Comparison of ENCODE assay signal across 8 cellular contexts in the genomic region with DNA sequence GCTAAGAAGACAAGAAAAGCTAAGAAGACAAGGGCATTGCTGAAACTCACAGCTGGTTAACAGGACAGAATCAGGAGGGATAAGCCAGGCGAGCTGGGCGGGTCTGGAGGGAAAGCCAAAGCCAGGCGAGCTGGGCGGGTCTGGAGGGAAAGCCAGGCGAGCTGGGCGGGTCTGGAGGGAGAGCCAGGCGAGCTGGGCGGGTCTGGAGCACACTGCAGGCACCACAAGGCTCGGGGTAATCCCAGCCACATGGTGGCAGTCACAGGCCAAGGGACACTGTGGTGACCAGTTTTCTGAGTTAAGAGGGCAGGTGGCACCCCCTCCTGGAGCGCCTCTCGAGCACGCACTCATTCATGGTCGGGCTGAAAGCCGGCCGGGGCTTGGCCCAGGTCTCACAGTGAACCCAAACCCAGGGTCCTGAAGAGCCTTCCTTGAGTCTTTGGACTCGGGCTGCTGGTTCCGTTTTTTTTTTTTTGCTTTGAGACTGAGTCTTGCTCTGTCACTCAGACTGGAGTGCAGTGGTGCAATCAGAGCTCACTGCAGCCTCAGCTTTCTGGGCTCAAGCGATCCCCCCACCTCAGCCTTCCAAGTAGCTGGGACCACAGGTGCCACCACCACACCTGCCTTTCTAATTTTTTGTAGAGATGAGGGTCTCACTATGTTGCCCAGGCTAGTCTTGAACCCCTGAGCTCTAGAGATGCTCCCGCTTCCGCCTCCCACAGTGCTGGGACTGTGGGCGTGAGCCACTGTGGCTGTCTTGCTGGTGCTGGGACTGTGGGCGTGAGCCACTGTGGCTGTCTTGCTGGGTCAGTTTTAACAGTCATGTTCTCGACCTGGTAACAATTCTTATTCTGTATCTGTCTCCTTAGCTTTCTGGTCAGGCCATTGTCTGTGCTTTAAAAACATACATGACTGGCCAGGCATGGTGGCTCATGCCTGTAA. TPM values are rescaled to one million over a fixed set of nuclear protein-coding genes. Genes with fewer than 3 reads are reported as not detected.
DNase-seq lines count a peak whose midpoint lies in the region; ATAC-seq, FAIRE-seq and TF ChIP-seq lines count a peak whose summit lies in the region.

No MANE protein-coding gene starts in this region.

- H3K36me3 ChIP-seq in SK-N-SH (replicated peaks in 1 of 2; ENCODE audit: control insufficient read depth in 1 of 2, insufficient read depth in 2 of 2, low read length in 1 of 2) (peaks cover 53 to 65% of the 10 kb centered on the region in 2 experiments), mesenchymal stem cell (ENCODE audit: control insufficient read depth in 1 of 2, insufficient read depth in 2 of 2, low read depth in 1 of 2, low read length in 2 of 2) (peaks cover 91 to 92% of the 10 kb centered on the region in 2 experiments), vagina (peaks cover 4 to 80% of the 10 kb centered on the region in 2 donors)

- peaks cover 48% of the 10 kb centered on the region for H3K36me3 Mint-ChIP-seq in endothelial cell (ENCODE audit: low read depth, unreplicated experiment)

- H3K4ac ChIP-seq in mesenchymal stem cell (ENCODE audit: low read depth in 1 of 2, low read length in 2 of 2), result no peak overlapping the region

- H2BK120ac ChIP-seq in mesenchymal stem cell (ENCODE audit: low read depth, low read length), result no peak overlapping the region

- peak overlapping the region; percentile 53 for H3K4me3 Mint-ChIP-seq in endothelial cell (ENCODE audit: unreplicated experiment)

- H3K4me1 ChIP-seq in SK-N-SH (ENCODE audit: control insufficient read depth in 1 of 2, insufficient read depth in 2 of 2, low read depth in 1 of 2, low read length in 1 of 2), result no peaks in the 10 kb centered on the region
- no peaks in the 10 kb centered on the region for H3K4me1 ChIP-seq in mesenchymal stem cell (ENCODE audit: control insufficient read depth, insufficient read depth, low read depth, low read length)
- no peaks in the 10 kb centered on the region for H3K4me1 ChIP-seq in vagina

- POLR2A ChIA-PET in SK-N-SH (lab: Yijun Ruan, JAX), result no interaction called here

- no peak overlapping the region for H4K91ac ChIP-seq in mesenchymal stem cell (ENCODE audit: low read length)

- no peaks in the 10 kb centered on the region for H3K9me3 ChIP-seq in SK-N-SH
- no peaks in the 10 kb centered on the region for H3K9me3 ChIP-seq in mesenchymal stem cell (ENCODE audit: control insufficient read depth, low read length)
- no peaks in the 10 kb centered on the region for H3K9me3 ChIP-seq in vagina

- intact Hi-C loops in vagina (cut with DNase I), result loop anchor here (5.0 kb wide), 1 partner anchor 51 kb away; no protein-coding TSS in a partner anchor

- H3K79me2 ChIP-seq in SK-N-SH (ENCODE audit: insufficient read depth), result no peaks in the 10 kb centered on the region

- no peak overlapping the region for H4K8ac ChIP-seq in mesenchymal stem cell (ENCODE audit: low read length)

- H2BK5ac ChIP-seq in mesenchymal stem cell (ENCODE audit: low read depth, low read length, poor library complexity, severe bottlenecking), result no peak overlapping the region

- H3K27me3 Mint-ChIP-seq in endothelial cell (ENCODE audit: unreplicated experiment), result peaks cover 4% of the 10 kb centered on the region

- TF ChIP-seq RAD21 in SK-N-SH (IDR thresholded peaks at IDR 0.05; ENCODE audit: low read length), result peak; percentile 74

- H3K14ac ChIP-seq in mesenchymal stem cell (ENCODE audit: low read length in 2 of 2), result no peak overlapping the region

- TF ChIP-seq POLR2A in vagina (IDR thresholded peaks at IDR 0.05), result no peak

- ATAC-seq in GM19467 (IDR thresholded peaks at IDR 0.05; ENCODE audit: unreplicated experiment), result no peak

- FAIRE-seq in HTR-8/SVneo (lab: Jason Lieb, UNC), result no peak

- peak; percentile 30 for TF ChIP-seq CTCF in SK-N-SH (IDR thresholded peaks at IDR 0.05)
- peak; percentile 21 for TF ChIP-seq CTCF in endothelial cell (IDR thresholded peaks at IDR 0.05; ENCODE audit: unreplicated experiment)
- TF ChIP-seq CTCF in vagina (IDR thresholded peaks at IDR 0.05), result no peak

- no peak for TF ChIP-seq EP300 in SK-N-SH (IDR thresholded peaks at IDR 0.05; ENCODE audit: borderline replicate concordance in 1 of 2, low read depth in 1 of 2, low read length in 1 of 2)

- 89% methylated on average over 20 of the region's 23 CpGs for WGBS in SK-N-SH (ENCODE audit: low lambda C conversion rate)
- WGBS in mesenchymal stem cell, result 77% methylated on average over 22 of the region's 23 CpGs

- no peak overlapping the region for H3K4me3 ChIP-seq in SK-N-SH (ENCODE audit: low read depth in 2 of 2, low read length in 1 of 2)
- no peak overlapping the region for H3K4me3 ChIP-seq in mesenchymal stem cell (ENCODE audit: insufficient read depth in 1 of 2, low read depth in 1 of 2, low read length in 2 of 2)
- no peak overlapping the region for H3K4me3 ChIP-seq in vagina

- H3K4me2 ChIP-seq in SK-N-SH (no peak overlapping the region), mesenchymal stem cell (ENCODE audit: low read length, poor library complexity, severe bottlenecking) (no peak overlapping the region)

- H3K18ac ChIP-seq in mesenchymal stem cell (ENCODE audit: low read depth in 1 of 2, low read length in 2 of 2), result no peak overlapping the region

- peaks cover 4% of the 10 kb centered on the region for H3F3A ChIP-seq in SK-N-SH (replicated peaks; ENCODE audit: insufficient read depth)

- no peaks in the 10 kb centered on the region for H3K9me2 ChIP-seq in SK-N-SH

- DNase-seq in DMS 273 (lab: John Stamatoyannopoulos, UW; ENCODE audit: unreplicated experiment), result peak; percentile 76
- DNase-seq in HTR-8/SVneo (ENCODE audit: insufficient read length, low spot score), result peak; percentile 27
- DNase-seq in SK-N-SH, result peak; percentile 85
- peak; percentile 44 for DNase-seq in endothelial cell (ENCODE audit: low spot score)
- DNase-seq in mesenchymal stem cell, result peak; percentile 28
- DNase-seq in vagina (ENCODE audit: extremely low spot score in 2 of 2), result no peak
- no peak for DNase-seq in GDM1 (lab: John Stamatoyannopoulos, UW)

- H2BK12ac ChIP-seq in mesenchymal stem cell (ENCODE audit: low read length in 2 of 2), result no peak overlapping the region

- H2AK5ac ChIP-seq in mesenchymal stem cell (ENCODE audit: low read length, severe bottlenecking), result no peak overlapping the region

- H3K27ac Mint-ChIP-seq in endothelial cell (ENCODE audit: unreplicated experiment), result peak overlapping the region; percentile 13

- H3K27me3 ChIP-seq in SK-N-SH (ENCODE audit: insufficient read depth) (no peaks in the 10 kb centered on the region), mesenchymal stem cell (ENCODE audit: control insufficient read depth in 1 of 2, insufficient read depth in 1 of 2, low read length in 2 of 2) (no peaks in the 10 kb centered on the region), vagina (no peaks in the 10 kb centered on the region)

- no peaks in the 10 kb centered on the region for H3K4me1 Mint-ChIP-seq in endothelial cell (ENCODE audit: unreplicated experiment)

- H3K79me1 ChIP-seq in mesenchymal stem cell (replicated peaks; ENCODE audit: low read length, poor library complexity, severe bottlenecking), result peaks cover 23% of the 10 kb centered on the region

- H3K9me3 Mint-ChIP-seq in endothelial cell (ENCODE audit: unreplicated experiment), result no peaks in the 10 kb centered on the region

- H2AFZ ChIP-seq in SK-N-SH (ENCODE audit: low read depth), result no peak overlapping the region
- H2AFZ ChIP-seq in mesenchymal stem cell (ENCODE audit: low read depth, low read length), result no peak overlapping the region

- H3K27ac ChIP-seq in SK-N-SH (ENCODE audit: low read depth in 2 of 2, low read length in 1 of 2) (no peak overlapping the region), mesenchymal stem cell (ENCODE audit: low read length, poor library complexity, severe bottlenecking) (no peak overlapping the region), vagina (peak overlapping the region; percentile 52)

- no peaks in the 10 kb centered on the region for H4K20me1 ChIP-seq in SK-N-SH (ENCODE audit: insufficient read depth)

- no peak overlapping the region for H3K23ac ChIP-seq in mesenchymal stem cell (ENCODE audit: low read length in 2 of 2)

- CTCF ChIA-PET in SK-N-SH (lab: Yijun Ruan, JAX), result interaction anchor here (0.6 to 2.9 kb wide), 18 partner anchors 11 to 339 kb away, joined by 3 to 11 read pairs (median 3); a partner anchor contains a TSS

- no peak overlapping the region for H3K9ac ChIP-seq in SK-N-SH
- H3K9ac ChIP-seq in mesenchymal stem cell (ENCODE audit: low read length), result no peak overlapping the region

- H2BK15ac ChIP-seq in mesenchymal stem cell (ENCODE audit: low read depth, poor library complexity, severe bottlenecking), result no peak overlapping the region

TF ChIP-seq in SK-N-SH, 30 proteins besides CTCF, POLR2A, EP300 and RAD21 (continues in another document):
- TF ChIP-seq, protein P1, sequence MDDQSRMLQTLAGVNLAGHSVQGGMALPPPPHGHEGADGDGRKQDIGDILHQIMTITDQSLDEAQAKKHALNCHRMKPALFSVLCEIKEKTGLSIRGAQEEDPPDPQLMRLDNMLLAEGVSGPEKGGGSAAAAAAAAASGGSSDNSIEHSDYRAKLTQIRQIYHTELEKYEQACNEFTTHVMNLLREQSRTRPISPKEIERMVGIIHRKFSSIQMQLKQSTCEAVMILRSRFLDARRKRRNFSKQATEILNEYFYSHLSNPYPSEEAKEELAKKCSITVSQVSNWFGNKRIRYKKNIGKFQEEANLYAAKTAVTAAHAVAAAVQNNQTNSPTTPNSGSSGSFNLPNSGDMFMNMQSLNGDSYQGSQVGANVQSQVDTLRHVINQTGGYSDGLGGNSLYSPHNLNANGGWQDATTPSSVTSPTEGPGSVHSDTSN (IDR thresholded peaks at IDR 0.05), result no peak
- TF ChIP-seq CHD2 (IDR thresholded peaks at IDR 0.05; ENCODE audit: low read length, partially characterized antibody) (peak; percentile 39), FOXJ3 (CRISPR knock-in tag; IDR thresholded peaks at IDR 0.05) (no peak), MXI1 (IDR thresholded peaks at IDR 0.05; ENCODE audit: low read depth, low read length) (peak; percentile 79), NRF1 (IDR thresholded peaks at IDR 0.05; ENCODE audit: low read depth, low read length) (no peak), TEAD4 (IDR thresholded peaks at IDR 0.05; ENCODE audit: borderline replicate concordance, insufficient read depth) (no peak)
- TF ChIP-seq, protein P2, sequence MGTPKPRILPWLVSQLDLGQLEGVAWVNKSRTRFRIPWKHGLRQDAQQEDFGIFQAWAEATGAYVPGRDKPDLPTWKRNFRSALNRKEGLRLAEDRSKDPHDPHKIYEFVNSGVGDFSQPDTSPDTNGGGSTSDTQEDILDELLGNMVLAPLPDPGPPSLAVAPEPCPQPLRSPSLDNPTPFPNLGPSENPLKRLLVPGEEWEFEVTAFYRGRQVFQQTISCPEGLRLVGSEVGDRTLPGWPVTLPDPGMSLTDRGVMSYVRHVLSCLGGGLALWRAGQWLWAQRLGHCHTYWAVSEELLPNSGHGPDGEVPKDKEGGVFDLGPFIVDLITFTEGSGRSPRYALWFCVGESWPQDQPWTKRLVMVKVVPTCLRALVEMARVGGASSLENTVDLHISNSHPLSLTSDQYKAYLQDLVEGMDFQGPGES (IDR thresholded peaks at IDR 0.05; ENCODE audit: low read depth, low read length), result no peak

RNA-seq across cellular contexts. Expression of a gene that starts 40.2 kb away (rescaled TPM):
- polyA plus RNA-seq in SK-N-SH (2012; rRNA removed), result 269 and 298 TPM in 2 replicates
- 408 and 501 TPM in 2 replicates for polyA plus RNA-seq in SK-N-SH (2012; cell fraction: cytosol; rRNA removed)
- 123 and 208 TPM in 2 replicates for polyA plus RNA-seq in SK-N-SH (2012; cell fraction: nucleus; rRNA removed)
- total RNA-seq in endothelial cell (ENCODE audit: unreplicated experiment), result 246 TPM
- 430 TPM for polyA plus RNA-seq in mesenchymal stem cell (2013, experiment 1 of 2)
- polyA plus RNA-seq in mesenchymal stem cell (2013, experiment 2 of 2), result 432 TPM
- 277 TPM for total RNA-seq in vagina

Comparison
In these comparisons a context has a peak if more than half of its experiments do, and no peak if none do; other contexts are left out.
1. DNase-seq: peak in DMS 273 (single experiment), HTR-8/SVneo (single experiment), SK-N-SH (single experiment), endothelial cell (single experiment) and mesenchymal stem cell (single experiment); none in vagina (0 of 2) and GDM1 (single experiment).
2. CTCF ChIP-seq: peak in SK-N-SH (single experiment) and endothelial cell (single experiment); none in vagina (0 of 3).